ENCODE assay signal across 8 cellular contexts in genomic region chr18:67515987-67516431, GRCh38. TPM values are rescaled to one million over a fixed set of nuclear protein-coding genes. Genes with fewer than 3 reads are reported as not detected.
DNase-seq lines count a peak whose midpoint lies in the region; ATAC-seq, FAIRE-seq and TF ChIP-seq lines count a peak whose summit lies in the region.

No MANE protein-coding gene starts in this region.

- peak; percentile 26 for ATAC-seq in HG03442 (IDR thresholded peaks at IDR 0.05; ENCODE audit: unreplicated experiment)

- H3K4me3 ChIP-seq in BE2C (ENCODE audit: low read depth, low read length) (peak overlapping the region; percentile 75), epithelial cell of esophagus (ENCODE audit: low read length) (peak overlapping the region; percentile 74)

- H3K36me3 ChIP-seq in BE2C: no peaks in the 10 kb centered on the region

- peak overlapping the region; percentile 94 for H3K4me3 Mint-ChIP-seq in mesothelial cell of epicardium

- peaks cover 3% of the 10 kb centered on the region for H3K36me3 Mint-ChIP-seq in mesothelial cell of epicardium

- H3K4me1 ChIP-seq in BE2C: peaks cover 4% of the 10 kb centered on the region; the same call in 1 of the 2 replicates

- peaks cover 38% of the 10 kb centered on the region for H3K4me1 Mint-ChIP-seq in mesothelial cell of epicardium

- no peaks in the 10 kb centered on the region for H3K9me3 ChIP-seq in BE2C

- H3K27me3 Mint-ChIP-seq in mesothelial cell of epicardium (ENCODE audit: low read depth): no peaks in the 10 kb centered on the region

- H3K9me3 Mint-ChIP-seq in mesothelial cell of epicardium: no peaks in the 10 kb centered on the region

- H3K27me3 ChIP-seq in BE2C: no peaks in the 10 kb centered on the region

- DNase-seq in BE2C (peak; percentile 83), GM19239 (ENCODE audit: insufficient read length, low spot score) (peak; percentile 12), NCI-H748 (lab: John Stamatoyannopoulos, UW; ENCODE audit: unreplicated experiment) (peak; percentile 96), activated T-cell treated with anti-CD3 and anti-CD28 coated beads for 4 hours (peak; percentile 32), epithelial cell of esophagus (ENCODE audit: low read depth) (peak; percentile 93), mesothelial cell of epicardium (ENCODE audit: low spot score in 2 of 2, unreplicated experiment in 2 of 2) (peak; percentile 74 to 89)
- DNase-seq in stimulated activated CD8-positive, alpha-beta memory T cell treated with anti-CD3 and anti-CD28 coated beads, Interleukin-15, amount 100 ng/mL, for 48 hours (ENCODE audit: low read depth in 2 of 2): peak; percentile 51 to 52

- peak overlapping the region; percentile 99 for H3K27ac Mint-ChIP-seq in mesothelial cell of epicardium

- no peak for FAIRE-seq in GM19239 (lab: Jason Lieb, UNC)

- TF ChIP-seq CTCF in BE2C (IDR thresholded peaks at IDR 0.05; ENCODE audit: low read depth, low read length) (peak; percentile 69), epithelial cell of esophagus (IDR thresholded peaks at IDR 0.05; ENCODE audit: insufficient read depth, low read depth, low read length, missing control alignments) (peak; percentile 83), mesothelial cell of epicardium (IDR thresholded peaks at IDR 0.05; ENCODE audit: unreplicated experiment) (peak; percentile 70)

RNA-seq across cellular contexts. Expression of gene DSEL, which starts 0.5 kb away (rescaled TPM):
- 0.69 TPM for polyA plus RNA-seq in BE2C (2012; ENCODE audit: insufficient read depth, insufficient read length, low read depth)
- 6.3 to 6.5 TPM (median 6.4 TPM) in 3 replicates for total RNA-seq in mesothelial cell of epicardium

Comparison
In these comparisons a context has a peak if more than half of its experiments do, and no peak if none do; other contexts are left out.
1. Peak in every context shown above with its lines: DNase-seq, ATAC-seq and H3K4me3 ChIP-seq.
2. DNase-seq: peak in every context shown above with its lines; median percentile 96 in NCI-H748; 93 in epithelial cell of esophagus; 83 in BE2C; 82 in mesothelial cell of epicardium; 52 in stimulated activated CD8-positive, alpha-beta memory T cell treated with anti-CD3 and anti-CD28 coated beads, Interleukin-15, amount 100 ng/mL, for 48 hours; 32 in activated T-cell treated with anti-CD3 and anti-CD28 coated beads for 4 hours; 12 in GM19239.